Comparison of ENCODE assay signal across 8 cellular contexts in the genomic region with DNA sequence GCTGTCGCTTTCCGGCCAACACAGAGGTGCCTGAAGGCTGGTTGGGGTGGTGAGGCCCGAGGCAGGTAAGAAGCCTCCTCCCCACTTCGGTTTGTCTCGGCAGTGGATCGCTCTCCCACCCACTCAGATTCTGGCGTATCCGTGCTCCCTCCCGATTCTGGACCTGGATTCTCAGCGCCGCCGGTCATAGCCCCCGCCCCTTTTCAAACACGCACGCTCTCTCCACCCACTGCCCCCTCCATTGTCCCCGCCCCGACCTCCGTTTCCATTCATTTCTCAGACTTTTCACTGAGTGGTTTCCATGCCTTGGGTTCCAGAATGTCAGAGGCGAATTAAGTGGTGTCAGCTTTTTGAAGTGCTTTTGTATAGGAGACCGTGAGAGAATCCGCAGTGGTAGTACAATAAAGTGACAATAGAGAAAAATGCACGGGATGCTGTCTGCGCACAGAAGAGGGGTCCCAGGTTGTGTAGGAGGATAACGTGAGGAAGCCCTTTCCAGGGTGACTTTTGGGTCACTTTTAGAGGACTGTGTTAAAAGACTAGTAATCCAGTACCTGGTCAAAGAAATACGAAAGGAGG. TPM values are rescaled to one million over a fixed set of nuclear protein-coding genes. Genes with fewer than 3 reads are reported as not detected.
DNase-seq lines count a peak whose midpoint lies in the region; ATAC-seq and TF ChIP-seq lines count a peak whose summit lies in the region.

A gene (plus strand): TSS at position 4 of the 579 bp plus-strand sequence. CDS start 21,221 bp downstream, outside the sequence.

- peaks cover 0 to 17% of the 10 kb centered on the region in 2 donors for H3K4me1 ChIP-seq in right atrium auricular region
- peaks cover 13 to 23% (median 22%) of the 10 kb centered on the region in 3 donors for H3K4me1 ChIP-seq in skeletal muscle tissue (ENCODE audit: control insufficient read depth in 3 of 3, insufficient read depth in 3 of 3, low read length in 3 of 3)

- H3K9ac ChIP-seq in skeletal muscle tissue (ENCODE audit: low read depth in 1 of 3, low read length in 3 of 3), result peak within 1 kb of the TSS; percentile 91 to 94 (median 93)

- no peaks in the 10 kb centered on the region for H3K27me3 ChIP-seq in CD4-positive, alpha-beta T cell (ENCODE audit: control insufficient read depth, insufficient read depth, low read length)
- H3K27me3 ChIP-seq in right atrium auricular region (no peaks in the 10 kb centered on the region), skeletal muscle tissue (ENCODE audit: control insufficient read depth in 3 of 3, insufficient read depth in 3 of 3, low read length in 3 of 3) (no peaks in the 10 kb centered on the region)

- H3K4me1 Mint-ChIP-seq in CD4-positive, alpha-beta T cell (ENCODE audit: low read depth), result peaks cover 55% of the 10 kb centered on the region
- H3K4me1 Mint-ChIP-seq in activated naive CD8-positive, alpha-beta T cell (ENCODE audit: low read depth), result peaks cover 36% of the 10 kb centered on the region

- H3K27ac Mint-ChIP-seq in CD4-positive, alpha-beta T cell, result peak within 1 kb of the TSS; percentile 97
- peak within 1 kb of the TSS; percentile 99 for H3K27ac Mint-ChIP-seq in activated naive CD8-positive, alpha-beta T cell

- H3K9me3 Mint-ChIP-seq in CD4-positive, alpha-beta T cell, result no peaks in the 10 kb centered on the region
- H3K9me3 Mint-ChIP-seq in activated naive CD8-positive, alpha-beta T cell (ENCODE audit: low read depth), result no peaks in the 10 kb centered on the region

- H3K36me3 ChIP-seq in right atrium auricular region (no peaks in the 10 kb centered on the region), skeletal muscle tissue (ENCODE audit: control insufficient read depth in 3 of 3, insufficient read depth in 3 of 3, low read length in 3 of 3) (no peaks in the 10 kb centered on the region)

- peak within 1 kb of the TSS; percentile 91 for H3K27ac ChIP-seq in CD4-positive, alpha-beta T cell (ENCODE audit: low read depth, low read length)
- H3K27ac ChIP-seq in right atrium auricular region (peak within 1 kb of the TSS; percentile 97 to 99), skeletal muscle tissue (ENCODE audit: low read depth, low read length) (peak within 1 kb of the TSS; percentile 95)

- CTCF ChIA-PET in CD4-positive, alpha-beta T cell (lab: Charles Lee), result interaction anchor here (1.0 kb wide), 2 partner anchors 81 to 604 kb away, joined by 4 read pairs; no protein-coding TSS in a partner anchor

- ATAC-seq in CD4-positive, alpha-beta T cell (ENCODE audit: poor library complexity), result peak; percentile 50
- ATAC-seq in HG03097 (IDR thresholded peaks at IDR 0.05; ENCODE audit: low FRiP score, unreplicated experiment), result no peak

- H3K27me3 Mint-ChIP-seq in CD4-positive, alpha-beta T cell, result no peaks in the 10 kb centered on the region
- H3K27me3 Mint-ChIP-seq in activated naive CD8-positive, alpha-beta T cell, result no peaks in the 10 kb centered on the region

- TF ChIP-seq CTCF in CD4-positive, alpha-beta T cell (IDR thresholded peaks at IDR 0.05), result no peak
- no peak for TF ChIP-seq CTCF in right atrium auricular region (IDR thresholded peaks at IDR 0.05)

- POLR2A ChIA-PET in CD4-positive, alpha-beta T cell (lab: Charles Lee), result interaction anchor here (0.6 to 2.0 kb wide), 10 partner anchors 9 to 235 kb away, joined by 3 to 8 read pairs (median 3); no protein-coding TSS in a partner anchor

- H3K4me3 ChIP-seq in right atrium auricular region (peak within 1 kb of the TSS; percentile 88 to 92), skeletal muscle tissue (ENCODE audit: low read length in 3 of 3) (peak within 1 kb of the TSS; percentile 94 to 99 (median 96))

- H3K9me3 ChIP-seq in CD4-positive, alpha-beta T cell (ENCODE audit: control insufficient read depth, low read length), result no peaks in the 10 kb centered on the region
- no peaks in the 10 kb centered on the region for H3K9me3 ChIP-seq in right atrium auricular region
- no peaks in the 10 kb centered on the region for H3K9me3 ChIP-seq in skeletal muscle tissue (ENCODE audit: control insufficient read depth in 3 of 3, low read length in 3 of 3)

- H3K36me3 Mint-ChIP-seq in CD4-positive, alpha-beta T cell (ENCODE audit: low read depth), result peaks cover 13% of the 10 kb centered on the region
- no peaks in the 10 kb centered on the region for H3K36me3 Mint-ChIP-seq in activated naive CD8-positive, alpha-beta T cell

- DNase-seq in CD4-positive, alpha-beta T cell, result no peak
- peak; percentile 69 for DNase-seq in HPDE6-E6E7 (ENCODE audit: extremely low spot score)
- no peak for DNase-seq in right atrium auricular region (ENCODE audit: low spot score)
- DNase-seq in DMS153 treated with DMSO at 0.1 percent for 48 hours (lab: John Stamatoyannopoulos, UW; ENCODE audit: unreplicated experiment), result no peak

- peak; percentile 89 for TF ChIP-seq POLR2A in GM19099 (IDR thresholded peaks at IDR 0.05; ENCODE audit: extremely low read depth, insufficient read length, low read depth)

- H3K4me3 Mint-ChIP-seq in CD4-positive, alpha-beta T cell, result peak within 1 kb of the TSS; percentile 98
- H3K4me3 Mint-ChIP-seq in activated naive CD8-positive, alpha-beta T cell, result peak within 1 kb of the TSS; percentile 96

- intact Hi-C loops in CD4-positive, alpha-beta T cell (cut with DNase I, micrococcal nuclease), result loop anchor here (1.0 to 10.0 kb wide), 9 partner anchors 110 to 1516 kb away; a partner anchor contains a TSS

RNA-seq across cellular contexts. Expression of the gene that starts here (rescaled TPM):
- total RNA-seq in CD4-positive, alpha-beta T cell, result under 1 TPM in 1 of 2 experiments, not detected in 1; 0.14 TPM
- 1 to 10 TPM; 1.9 to 3.3 TPM for total RNA-seq in right atrium auricular region
- total RNA-seq in skeletal muscle tissue, result 2.1 TPM

Comparison
In these comparisons a context has a peak if more than half of its experiments do, and no peak if none do; other contexts are left out.
1. Peak in ATAC-seq and H3K27ac ChIP-seq in CD4-positive, alpha-beta T cell; RNA of the gene not detected or under 1 TPM.